Comparison of ENCODE assay signal across 1 cellular context in the genomic region with DNA sequence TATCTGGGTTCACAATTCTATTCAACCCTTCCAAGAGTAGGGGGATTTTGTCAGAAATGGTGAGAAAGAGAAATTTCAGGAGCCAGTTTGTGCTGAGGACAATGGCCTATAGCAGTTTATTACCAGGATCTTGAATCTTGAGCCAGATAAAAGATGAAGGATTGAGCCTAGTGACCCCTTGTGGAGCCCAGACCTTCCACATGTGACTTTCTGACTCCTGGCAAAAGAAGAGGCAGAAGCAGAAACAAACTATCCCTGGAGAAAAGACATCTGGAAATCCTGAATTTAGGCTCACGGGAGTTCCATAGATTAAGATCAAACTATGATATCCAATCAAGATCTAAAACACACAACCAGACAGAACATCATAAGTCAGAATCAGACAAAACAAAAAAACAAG.
TF ChIP-seq lines count a peak whose summit lies in the region.

No MANE protein-coding gene starts in this region.

TF ChIP-seq in H1, 55 proteins besides CTCF, POLR2A, EP300 and RAD21:
- TF ChIP-seq SAP30 (IDR thresholded peaks at IDR 0.05; ENCODE audit: insufficient read depth, insufficient replicate concordance, low read length) (no peak), RBBP5 (IDR thresholded peaks at IDR 0.05; ENCODE audit: borderline replicate concordance, low read depth, low read length) (no peak), NRF1 (IDR thresholded peaks at IDR 0.05; ENCODE audit: low read depth, low read length) (no peak)
